In the genomic region with DNA sequence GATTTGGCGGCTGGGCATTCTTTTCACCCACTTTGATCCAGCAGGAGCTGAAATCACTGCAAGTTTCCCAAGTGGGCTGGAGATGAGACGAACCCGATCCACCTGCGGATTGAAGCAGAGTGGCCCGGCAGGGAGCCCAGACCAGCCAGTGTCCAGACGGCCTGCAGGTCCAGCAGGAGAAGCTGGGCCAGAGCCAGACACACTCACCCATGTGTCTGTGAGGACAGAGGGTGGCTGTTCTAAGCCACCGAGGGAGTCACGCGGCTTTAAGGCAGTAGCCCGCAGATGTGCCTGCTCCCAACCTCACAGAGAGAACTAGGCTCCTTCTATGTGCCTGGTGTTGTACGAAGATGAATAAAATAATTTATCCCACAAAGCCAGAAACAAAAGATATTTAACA, we compare ENCODE assay signal across 22 cellular contexts.
"Had no signal": no experiment of that assay in that cellular context is flagged by ENCODE, and none has a peak within 500 bp of the region (broad histone marks: within the 10 kb centered on the region; RNA-seq: fewer than 3 reads in every experiment).

No MANE protein-coding gene starts in this region.

- H3K4me3 ChIP-seq: SJSA1 had no signal

- ATAC-seq: activated CD8-positive, alpha-beta T cell treated with anti-CD3 and anti-CD28 coated beads for 36 hours; activated naive CD8-positive, alpha-beta T cell treated with anti-CD3 and anti-CD28 coated beads, Interleukin-2, amount 50 U/mL, for 24 hours had no signal

- H3K9me3 ChIP-seq: SJSA1 had no signal

- H3K9ac ChIP-seq: KMS-11 had no signal

- H3K4me1 ChIP-seq: SJSA1 had no signal

- DNase-seq: activated CD4-positive, alpha-beta T cell treated with anti-CD3 and anti-CD28 coated beads, Interleukin-2, amount 10 ng/mL, durations not matched to agents 24 days and 14 days; activated CD4-positive, alpha-beta T cell treated with anti-CD3 and anti-CD28 coated beads, Interleukin-2, amount 50 U/mL, for 4 hours; activated CD4-positive, CD25-positive, alpha-beta regulatory T cell; activated CD8-positive, alpha-beta T cell treated with anti-CD3 and anti-CD28 coated beads for 36 hours; activated effector memory CD4-positive, alpha-beta T cell treated with Interleukin-2 at 50 U/mL for 16 hours; activated naive CD4-positive, alpha-beta T cell treated with anti-CD3 and anti-CD28 coated beads, Interleukin-2, amount 10 ng/mL, durations not matched to agents 7 days and 5 days; activated naive CD8-positive, alpha-beta T cell treated with anti-CD3 and anti-CD28 coated beads, Interleukin-2, amount 50 U/mL, for 24 hours; activated T-cell treated with anti-CD3 and anti-CD28 coated beads, Interleukin-2, amount 50 U/mL, for 24 hours; NCI-H1092 treated with DMSO at 0.1 percent for 48 hours; NCI-H1417; NCI-H187 treated with DMSO at 0.1 percent for 48 hours; NCI-H2081; NCI-H2171 treated with DMSO at 0.1 percent for 48 hours; NCI-H2227 treated with DMSO at 0.1 percent for 48 hours; NCI-H446 treated with DMSO at 0.1 percent for 48 hours; NCI-H524; RPMI8226; SHP77 treated with DMSO at 0.1 percent for 48 hours; T1000; WERI-Rb-1 had no signal

- H3K27ac ChIP-seq: KMS-11, SJSA1, WERI-Rb-1 had no signal

- H3K36me3 ChIP-seq: SJSA1, WERI-Rb-1 had no signal

- H3K4me2 ChIP-seq: KMS-11 had no signal
